Comparison of ENCODE assay signal across 31 cellular contexts in the genomic region with DNA sequence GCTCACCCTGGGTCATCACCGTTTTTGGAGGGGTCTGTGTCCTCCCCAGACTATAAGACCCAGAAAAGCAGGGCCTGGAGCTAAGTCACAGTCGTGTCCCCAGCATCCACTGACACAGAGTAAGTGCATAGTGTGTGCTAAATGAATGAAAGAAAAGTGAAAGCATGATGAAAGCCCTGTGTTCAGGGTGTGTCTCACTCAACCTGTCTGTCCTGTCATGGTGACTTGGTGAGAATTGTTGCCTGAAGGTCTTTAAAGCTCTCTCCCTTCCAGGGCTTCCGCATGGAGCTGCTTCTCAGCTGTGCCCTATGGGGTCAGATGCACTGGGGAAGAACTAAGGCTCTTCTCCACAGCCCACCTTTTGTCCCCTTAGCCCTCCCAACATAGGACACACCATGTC. TPM values are rescaled to one million over a fixed set of nuclear protein-coding genes. Genes with fewer than 3 reads are reported as not detected.
DNase-seq lines count a peak whose midpoint lies in the region; ATAC-seq and TF ChIP-seq lines count a peak whose summit lies in the region.
"Had no signal": no experiment of that assay in that cellular context is flagged by ENCODE, and none has a peak within 500 bp of the region (broad histone marks: within the 10 kb centered on the region; RNA-seq: fewer than 3 reads in every experiment).

No MANE protein-coding gene starts in this region.

- H3K4me1 ChIP-seq in PC-3 (ENCODE audit: insufficient read depth, low read length) (peaks cover 31% of the 10 kb centered on the region), esophagus (ENCODE audit: control insufficient read depth in 2 of 2, insufficient read depth in 2 of 2, low read length in 1 of 2) (peaks cover 5 to 25% of the 10 kb centered on the region in 2 donors), ovary (ENCODE audit: insufficient read depth) (no peaks in the 10 kb centered on the region)
- H3K4me1 ChIP-seq: adrenal gland, SJCRH30 had no signal

- H3K9me3 ChIP-seq in PC-3 (ENCODE audit: low read length) (no peaks in the 10 kb centered on the region), esophagus (ENCODE audit: control insufficient read depth in 2 of 2, insufficient read depth in 1 of 2, low read depth in 1 of 2, low read length in 1 of 2) (no peaks in the 10 kb centered on the region), ovary (no peaks in the 10 kb centered on the region)
- H3K9me3 ChIP-seq: adrenal gland, lower lobe of right lung, SJCRH30 had no signal

- H3K27ac Mint-ChIP-seq in activated CD4-positive, alpha-beta T cell treated with anti-CD3 and anti-CD28 coated beads for 36 hours = no peak overlapping the region
- H3K27ac Mint-ChIP-seq in stimulated activated effector memory CD8-positive, alpha-beta T cell treated with anti-CD3 and anti-CD28 coated beads, Interleukin-12 subunit alpha, Interleukin-12 subunit beta, amount 100 ng/mL, for 72 hours = no peak overlapping the region
- H3K27ac Mint-ChIP-seq: activated T-cell treated with anti-CD3 and anti-CD28 coated beads, Interleukin-2, amount 50 U/mL, for 24 hours; CD4-positive, alpha-beta T cell; nephron had no signal

- H3K27me3 Mint-ChIP-seq in activated CD4-positive, alpha-beta T cell treated with anti-CD3 and anti-CD28 coated beads for 36 hours = peaks cover 23% of the 10 kb centered on the region

- no peak for DNase-seq in activated CD4-positive, alpha-beta T cell treated with anti-CD3 and anti-CD28 coated beads for 36 hours
- no peak for DNase-seq in activated CD4-positive, alpha-beta T cell treated with anti-CD3 and anti-CD28 coated beads for 1 hour
- DNase-seq in PC-3 = peak; percentile 49
- no peak for DNase-seq in stimulated activated effector memory CD8-positive, alpha-beta T cell treated with anti-CD3 and anti-CD28 coated beads, Interleukin-12 subunit alpha, Interleukin-12 subunit beta, amount 100 ng/mL, for 72 hours (ENCODE audit: low spot score in 2 of 2)
- DNase-seq in ovary = no peak
- DNase-seq: activated CD4-positive, CD25-positive, alpha-beta regulatory T cell treated with anti-CD3 and anti-CD28 coated beads, Interleukin-2, amount 50 U/mL, for 72 hours; activated naive CD4-positive, alpha-beta T cell; activated T-cell treated with anti-CD3 and anti-CD28 coated beads, Interleukin-2, amount 50 U/mL, for 24 hours; adrenal gland; AML-193; brain microvascular endothelial cell; CD4-positive, alpha-beta T cell; DMS 273 treated with DMSO at 0.1 percent for 48 hours; HCEC 1CT; head of caudate nucleus; lower lobe of right lung; MV-4-11; NCI-H2171; NCI-H524; SJCRH30; stimulated activated naive CD8-positive, alpha-beta T cell treated with anti-CD3 and anti-CD28 coated beads, Interleukin-15, amount 100 ng/mL, for 72 hours had no signal

- H3K4me2 ChIP-seq in PC-3 (ENCODE audit: low read length) = peak overlapping the region; percentile 53

- H3K9ac ChIP-seq in PC-3 (ENCODE audit: low read length) = no peak overlapping the region

- peak; percentile 82 for ATAC-seq in activated CD4-positive, alpha-beta T cell treated with anti-CD3 and anti-CD28 coated beads for 36 hours
- ATAC-seq in PC-3 = peak; percentile 27; the same call in 1 of the 2 replicates
- peak; percentile 28 for ATAC-seq in stimulated activated effector memory CD8-positive, alpha-beta T cell treated with anti-CD3 and anti-CD28 coated beads, Interleukin-12 subunit alpha, Interleukin-12 subunit beta, amount 100 ng/mL, for 72 hours
- no peak for ATAC-seq in GM18858 (IDR thresholded peaks at IDR 0.05; ENCODE audit: unreplicated experiment)
- no peak for ATAC-seq in GM19324 (IDR thresholded peaks at IDR 0.05; ENCODE audit: low FRiP score, unreplicated experiment)
- ATAC-seq: lower lobe of right lung; stimulated activated naive CD8-positive, alpha-beta T cell treated with anti-CD3 and anti-CD28 coated beads, Interleukin-15, amount 100 ng/mL, for 72 hours had no signal

- peaks cover 3% of the 10 kb centered on the region for H3F3A ChIP-seq in PC-3 (ENCODE audit: low read length, unreplicated experiment)

- H3K27me3 ChIP-seq in PC-3 (ENCODE audit: low read length) (no peaks in the 10 kb centered on the region), esophagus (ENCODE audit: control insufficient read depth in 1 of 2, insufficient read depth in 2 of 2, low read length in 2 of 2) (no peaks in the 10 kb centered on the region), ovary (no peaks in the 10 kb centered on the region)
- H3K27me3 ChIP-seq: adrenal gland had no signal

- no peak overlapping the region for H3K4me3 Mint-ChIP-seq in activated CD4-positive, alpha-beta T cell treated with anti-CD3 and anti-CD28 coated beads for 36 hours
- H3K4me3 Mint-ChIP-seq in stimulated activated effector memory CD8-positive, alpha-beta T cell treated with anti-CD3 and anti-CD28 coated beads, Interleukin-12 subunit alpha, Interleukin-12 subunit beta, amount 100 ng/mL, for 72 hours = no peak overlapping the region
- H3K4me3 Mint-ChIP-seq: activated T-cell treated with anti-CD3 and anti-CD28 coated beads, Interleukin-2, amount 50 U/mL, for 24 hours; CD4-positive, alpha-beta T cell; nephron had no signal

- no TSS peak for BruUV-seq in PC-3 (replicated peaks; lab: Mats Ljungman, UMichigan)

- TF ChIP-seq CTCF in PC-3 (conservative IDR thresholded peaks at IDR 0.05; ENCODE audit: low read depth, low read length) (no peak), ovary (IDR thresholded peaks at IDR 0.05) (no peak)

- H3K27ac ChIP-seq in PC-3 (ENCODE audit: low read length) = no peak overlapping the region
- peak overlapping the region; percentile 71 to 94 for H3K27ac ChIP-seq in esophagus (ENCODE audit: low read depth in 2 of 2, low read length in 1 of 2)
- H3K27ac ChIP-seq in ovary = no peak overlapping the region
- H3K27ac ChIP-seq: adrenal gland, brain microvascular endothelial cell, lower lobe of right lung, SJCRH30 had no signal

- H3K9me2 ChIP-seq in PC-3 (replicated peaks; ENCODE audit: low read length) = no peaks in the 10 kb centered on the region

- no peaks in the 10 kb centered on the region for H3K9me3 Mint-ChIP-seq in activated CD4-positive, alpha-beta T cell treated with anti-CD3 and anti-CD28 coated beads for 36 hours (ENCODE audit: low read depth)
- no peaks in the 10 kb centered on the region for H3K9me3 Mint-ChIP-seq in stimulated activated effector memory CD8-positive, alpha-beta T cell treated with anti-CD3 and anti-CD28 coated beads, Interleukin-12 subunit alpha, Interleukin-12 subunit beta, amount 100 ng/mL, for 72 hours
- H3K9me3 Mint-ChIP-seq: activated T-cell treated with anti-CD3 and anti-CD28 coated beads, Interleukin-2, amount 50 U/mL, for 24 hours; CD4-positive, alpha-beta T cell; nephron; stimulated activated naive CD8-positive, alpha-beta T cell treated with anti-CD3 and anti-CD28 coated beads, Interleukin-15, amount 100 ng/mL, for 72 hours had no signal

- H3K4me3 ChIP-seq in PC-3 (ENCODE audit: low read length) (no peak overlapping the region), esophagus (ENCODE audit: low read depth in 1 of 2, low read length in 2 of 2) (no peak overlapping the region), ovary (no peak overlapping the region)
- H3K4me3 ChIP-seq: adrenal gland, lower lobe of right lung, SJCRH30 had no signal

- no peak overlapping the region for H2AFZ ChIP-seq in PC-3 (ENCODE audit: low read length)

- WGBS in esophagus, 2 donors = 37% methylated on average over 3 of the region's 3 CpGs
- WGBS in ovary, 3 donors = 57 to 70% (median 67%) methylated on average over 3 of the region's 3 CpGs

- H3K36me3 ChIP-seq in PC-3 (ENCODE audit: low read depth, low read length) = no peaks in the 10 kb centered on the region
- H3K36me3 ChIP-seq in esophagus (ENCODE audit: control insufficient read depth in 2 of 2, insufficient read depth in 2 of 2, low read length in 1 of 2) = peaks cover 0 to 3% of the 10 kb centered on the region in 2 donors
- H3K36me3 ChIP-seq in ovary = no peaks in the 10 kb centered on the region
- H3K36me3 ChIP-seq: adrenal gland, brain microvascular endothelial cell, lower lobe of right lung, SJCRH30 had no signal

- no peaks in the 10 kb centered on the region for H3K79me2 ChIP-seq in PC-3 (ENCODE audit: low read length)

- no peak for TF ChIP-seq POLR2A in ovary (IDR thresholded peaks at IDR 0.05)

- POLR2A ChIA-PET in activated CD4-positive, alpha-beta T cell treated with anti-CD3 and anti-CD28 coated beads for 36 hours (lab: Charles Lee) = no interaction called here
- POLR2A ChIA-PET in PC-3 (lab: Charles Lee; ENCODE audit: unreplicated experiment) = no interaction called here

- H4K20me1 ChIP-seq in PC-3 (ENCODE audit: low read length) = no peaks in the 10 kb centered on the region

- no peaks in the 10 kb centered on the region for H3K36me3 Mint-ChIP-seq in activated CD4-positive, alpha-beta T cell treated with anti-CD3 and anti-CD28 coated beads for 36 hours (ENCODE audit: low read depth)
- H3K36me3 Mint-ChIP-seq in stimulated activated effector memory CD8-positive, alpha-beta T cell treated with anti-CD3 and anti-CD28 coated beads, Interleukin-12 subunit alpha, Interleukin-12 subunit beta, amount 100 ng/mL, for 72 hours = no peaks in the 10 kb centered on the region

- peaks cover 11% of the 10 kb centered on the region for H3K4me1 Mint-ChIP-seq in activated CD4-positive, alpha-beta T cell treated with anti-CD3 and anti-CD28 coated beads for 36 hours
- H3K4me1 Mint-ChIP-seq in stimulated activated effector memory CD8-positive, alpha-beta T cell treated with anti-CD3 and anti-CD28 coated beads, Interleukin-12 subunit alpha, Interleukin-12 subunit beta, amount 100 ng/mL, for 72 hours = peaks cover 6% of the 10 kb centered on the region

- CTCF ChIA-PET in activated CD4-positive, alpha-beta T cell treated with anti-CD3 and anti-CD28 coated beads for 36 hours (lab: Charles Lee) = interaction anchor here (0.9 to 1.1 kb wide), 2 partner anchors 116 to 127 kb away, joined by 3 read pairs; no protein-coding TSS in a partner anchor
- CTCF ChIA-PET in PC-3 (lab: Charles Lee) = no interaction called here

- no peak for TF ChIP-seq EP300 in ovary (IDR thresholded peaks at IDR 0.05)

- intact Hi-C loops in activated CD4-positive, alpha-beta T cell treated with anti-CD3 and anti-CD28 coated beads for 36 hours (cut with DNase I, micrococcal nuclease) = no loop called here
- intact Hi-C loops in PC-3 (cut with micrococcal nuclease) (no loop called here), ovary (cut with DNase I) (no loop called here)

RNA-seq across cellular contexts. Expression of a gene that starts 20.5 kb away (rescaled TPM):
- total RNA-seq in activated CD4-positive, alpha-beta T cell treated with anti-CD3 and anti-CD28 coated beads for 36 hours = not detected
- total RNA-seq in PC-3 (2014; rRNA removed) = 0.77 TPM in 1 of 2 replicates, not detected in the other
- polyA plus RNA-seq in esophagus = 10 to 100 TPM; 58.7 to 66.5 TPM
- not detected for total RNA-seq in ovary
- not detected for polyA plus RNA-seq in ovary
- total RNA-seq: adrenal gland; CD4-positive, alpha-beta T cell; fibroblast of villous mesenchyme; kidney epithelial cell; lower lobe of right lung; mucosa of gallbladder; osteocyte; renal cortical epithelial cell; SJCRH30; skeletal muscle tissue had no signal
- polyA plus RNA-seq: adrenal gland had no signal

Comparison
In these comparisons a context has a peak if more than half of its experiments do, and no peak if none do; other contexts are left out.
1. ATAC-seq: peak in activated CD4-positive, alpha-beta T cell treated with anti-CD3 and anti-CD28 coated beads for 36 hours (single experiment), PC-3 (single experiment) and stimulated activated effector memory CD8-positive, alpha-beta T cell treated with anti-CD3 and anti-CD28 coated beads, Interleukin-12 subunit alpha, Interleukin-12 subunit beta, amount 100 ng/mL, for 72 hours (single experiment); none in GM18858 (single experiment) and GM19324 (single experiment).
2. H3K27ac ChIP-seq: peak in esophagus (2 of 2); none in PC-3 (single experiment) and ovary (0 of 2).